Comparison of ENCODE assay signal across 27 cellular contexts in the genomic region with DNA sequence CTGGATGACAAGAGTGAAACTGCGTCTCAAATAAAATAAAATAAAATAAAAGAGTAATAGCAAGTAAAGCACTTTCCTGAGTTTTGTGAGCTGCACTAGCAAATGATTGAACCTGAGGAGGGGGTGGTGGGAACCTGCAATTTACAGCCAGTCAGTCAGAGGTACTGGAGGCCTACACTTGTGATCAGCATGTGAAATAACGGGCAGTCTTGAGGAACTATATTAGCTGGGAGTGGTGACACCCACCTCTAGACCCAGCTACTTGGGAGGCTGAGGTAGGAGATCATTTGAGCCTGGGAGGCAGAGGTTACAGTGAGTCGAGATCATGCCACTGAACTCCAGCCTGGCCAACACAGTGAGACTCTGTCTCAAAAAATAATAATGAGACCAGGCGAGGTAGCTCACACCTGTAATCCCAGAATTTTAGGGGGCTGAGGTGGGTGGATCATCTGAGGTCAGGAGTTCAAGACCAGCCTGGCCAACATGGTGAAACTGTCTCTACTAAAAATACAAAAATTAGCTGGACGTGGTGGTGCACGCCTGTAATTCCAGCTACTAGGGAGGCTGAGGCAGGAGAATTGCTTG.
"Had no signal": no experiment of that assay in that cellular context is flagged by ENCODE, and none has a peak within 500 bp of the region (broad histone marks: within the 10 kb centered on the region; RNA-seq: fewer than 3 reads in every experiment).

No MANE protein-coding gene starts in this region.

- H3K9me3 Mint-ChIP-seq: effector memory CD8-positive, alpha-beta T cell; memory B cell; naive thymus-derived CD8-positive, alpha-beta T cell; stimulated activated effector memory CD8-positive, alpha-beta T cell treated with anti-CD3 and anti-CD28 coated beads, Interleukin-12 subunit alpha, Interleukin-12 subunit beta, amount 100 ng/mL, for 72 hours had no signal

- H3K36me3 Mint-ChIP-seq: memory B cell; naive thymus-derived CD8-positive, alpha-beta T cell; stimulated activated effector memory CD8-positive, alpha-beta T cell treated with anti-CD3 and anti-CD28 coated beads, Interleukin-12 subunit alpha, Interleukin-12 subunit beta, amount 100 ng/mL, for 72 hours had no signal

- H3K9me3 ChIP-seq: gastrocnemius medialis, heart right ventricle, ovary, psoas muscle, sigmoid colon, stomach, thyroid gland, vagina had no signal

- DNase-seq: cortex of kidney; effector memory CD8-positive, alpha-beta T cell; foreskin fibroblast; gastrocnemius medialis; heart right ventricle; hippocampal formation; kidney; midbrain; naive thymus-derived CD8-positive, alpha-beta T cell; nephron progenitor cell; occipital lobe; ovary; posterior cingulate gyrus; psoas muscle; right cardiac atrium; sigmoid colon; stimulated activated CD4-positive, alpha-beta T cell treated with anti-CD3 and anti-CD28 coated beads, Interleukin-2, amount 100 ng/mL, for 24 hours; stimulated activated CD4-positive, alpha-beta T cell treated with anti-CD3 and anti-CD28 coated beads, Interleukin-4, amount 100 ng/mL, for 24 hours; stimulated activated naive CD4-positive, alpha-beta T cell treated with Interleukin-2 at 50 U/mL for 16 hours; stomach; thyroid gland; trophoblast cell had no signal

- H3K4me1 Mint-ChIP-seq: memory B cell; naive thymus-derived CD8-positive, alpha-beta T cell; stimulated activated effector memory CD8-positive, alpha-beta T cell treated with anti-CD3 and anti-CD28 coated beads, Interleukin-12 subunit alpha, Interleukin-12 subunit beta, amount 100 ng/mL, for 72 hours had no signal

- H3K27me3 ChIP-seq: gastrocnemius medialis, heart right ventricle, ovary, sigmoid colon, stomach, thyroid gland, vagina had no signal

- H3K27ac ChIP-seq: epithelial cell of prostate, gastrocnemius medialis, heart right ventricle, ovary, psoas muscle, sigmoid colon, stomach, thyroid gland, vagina had no signal

- H3K4me3 Mint-ChIP-seq: effector memory CD8-positive, alpha-beta T cell; memory B cell; naive thymus-derived CD8-positive, alpha-beta T cell; nephron progenitor cell; stimulated activated effector memory CD8-positive, alpha-beta T cell treated with anti-CD3 and anti-CD28 coated beads, Interleukin-12 subunit alpha, Interleukin-12 subunit beta, amount 100 ng/mL, for 72 hours had no signal

- H3K27ac Mint-ChIP-seq: effector memory CD8-positive, alpha-beta T cell; memory B cell; naive thymus-derived CD8-positive, alpha-beta T cell; stimulated activated effector memory CD8-positive, alpha-beta T cell treated with anti-CD3 and anti-CD28 coated beads, Interleukin-12 subunit alpha, Interleukin-12 subunit beta, amount 100 ng/mL, for 72 hours had no signal

- H3K4me1 ChIP-seq: gastrocnemius medialis, heart right ventricle, psoas muscle, sigmoid colon, stomach, thyroid gland, vagina had no signal

- H3K36me3 ChIP-seq: gastrocnemius medialis, heart right ventricle, ovary, sigmoid colon, stomach, thyroid gland, vagina had no signal

- H3K27me3 Mint-ChIP-seq: effector memory CD8-positive, alpha-beta T cell; memory B cell; naive thymus-derived CD8-positive, alpha-beta T cell had no signal

- H3K4me3 ChIP-seq: gastrocnemius medialis, heart right ventricle, lung, ovary, psoas muscle, sigmoid colon, stomach, thyroid gland, vagina had no signal
